Comparison of ENCODE assay signal across 8 cellular contexts in the genomic region with DNA sequence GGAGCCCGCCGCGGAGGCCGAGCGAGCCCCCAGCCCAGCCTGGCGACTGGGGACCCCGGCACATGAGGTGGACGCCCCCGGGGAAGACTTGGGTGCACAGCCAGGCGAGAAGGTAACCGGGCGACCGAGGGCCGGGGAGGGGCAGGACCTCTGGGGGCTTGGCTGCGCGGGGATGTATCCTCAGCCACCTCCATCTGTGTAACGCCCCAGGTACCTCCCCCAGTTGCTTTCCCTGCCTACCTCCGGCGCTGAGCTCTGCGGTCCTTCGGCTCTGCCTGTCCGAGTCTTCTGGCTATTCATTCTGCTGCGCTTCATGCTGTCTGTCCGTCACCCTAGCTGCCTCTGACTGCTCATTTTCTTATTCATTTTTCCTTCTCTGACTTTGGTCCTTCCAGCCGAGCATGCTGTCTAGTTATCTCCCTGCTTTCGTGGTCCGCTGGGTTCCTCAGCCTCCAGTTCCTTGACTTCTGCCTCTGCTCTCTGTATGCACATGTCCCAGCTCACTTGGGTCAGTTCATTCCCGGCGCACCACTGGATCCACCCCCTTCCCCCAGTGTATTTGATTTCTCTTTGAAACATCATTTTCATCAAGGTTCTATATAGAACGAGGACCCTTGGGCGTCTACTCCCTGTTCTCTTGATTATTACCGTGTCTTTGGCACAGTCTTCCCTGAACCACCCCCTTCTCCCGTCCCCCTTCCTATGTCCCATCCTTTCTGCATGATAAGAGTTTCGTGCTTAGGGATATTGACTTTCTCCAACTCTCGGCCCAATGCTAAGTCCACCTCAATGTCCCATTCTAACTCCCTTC.
A peak's percentile ranks its signal among the peaks of the same experiment; 100 is the strongest.
DNase-seq lines count a peak whose midpoint lies in the region; ATAC-seq, FAIRE-seq and TF ChIP-seq lines count a peak whose summit lies in the region.

No MANE protein-coding gene starts in this region.

- H3K36me3 ChIP-seq in mucosa of stomach (ENCODE audit: control insufficient read depth, insufficient read depth, low read length): no peaks in the 10 kb centered on the region

- FAIRE-seq in GM18507 (lab: Jason Lieb, UNC): peak; percentile 72

- peak overlapping the region; percentile 67 for H3K9ac ChIP-seq in mucosa of stomach (ENCODE audit: low read length)

- DNase-seq in GM18507 (ENCODE audit: extremely low spot score, insufficient read length, low read depth): peak; percentile 38
- DNase-seq in NCI-H526 (lab: John Stamatoyannopoulos, UW): peak; percentile 50 to 77
- peak; percentile 9 for DNase-seq in activated CD8-positive, alpha-beta memory T cell treated with anti-CD3 and anti-CD28 coated beads, Interleukin-2, amount 50 U/mL, for 24 hours (ENCODE audit: extremely low read depth)
- DNase-seq in epithelial cell of esophagus (ENCODE audit: low read depth): peak; percentile 72
- DNase-seq in stimulated activated CD8-positive, alpha-beta memory T cell treated with anti-CD3 and anti-CD28 coated beads, Interleukin-4, amount 100 ng/mL, for 4 hours (ENCODE audit: low read depth in 2 of 2, low spot score in 1 of 2): peak; percentile 5 to 22

- H3K4me1 ChIP-seq in mucosa of stomach (ENCODE audit: control insufficient read depth, insufficient read depth, low read length): peaks cover 19% of the 10 kb centered on the region

- H3K4me3 ChIP-seq in epithelial cell of esophagus (ENCODE audit: low read length) (peak overlapping the region; percentile 70), mucosa of stomach (ENCODE audit: low read length) (peak overlapping the region; percentile 71)

- peak; percentile 59 for ATAC-seq in HG03064 (IDR thresholded peaks at IDR 0.05; ENCODE audit: low read depth, unreplicated experiment)

- no peaks in the 10 kb centered on the region for H3K27me3 ChIP-seq in mucosa of stomach (ENCODE audit: control insufficient read depth, insufficient read depth, low read length)

- H3K27ac ChIP-seq in 22Rv1: peak overlapping the region; percentile 79

- H3K9me3 ChIP-seq in mucosa of stomach (ENCODE audit: control insufficient read depth, low read length): no peaks in the 10 kb centered on the region

- no peak for TF ChIP-seq CTCF in 22Rv1 (IDR thresholded peaks at IDR 0.05)
- no peak for TF ChIP-seq CTCF in epithelial cell of esophagus (IDR thresholded peaks at IDR 0.05; ENCODE audit: insufficient read depth, low read depth, low read length, missing control alignments)

Comparison
In these comparisons a context has a peak if more than half of its experiments do, and no peak if none do; other contexts are left out.
1. Peak in every context shown above with its lines: DNase-seq, ATAC-seq, H3K4me3 ChIP-seq and H3K27ac ChIP-seq.
2. DNase-seq: peak in every context shown above with its lines; median percentile 72 in epithelial cell of esophagus; 64 in NCI-H526; 38 in GM18507; 14 in stimulated activated CD8-positive, alpha-beta memory T cell treated with anti-CD3 and anti-CD28 coated beads, Interleukin-4, amount 100 ng/mL, for 4 hours; 9 in activated CD8-positive, alpha-beta memory T cell treated with anti-CD3 and anti-CD28 coated beads, Interleukin-2, amount 50 U/mL, for 24 hours.